In the genomic region with DNA sequence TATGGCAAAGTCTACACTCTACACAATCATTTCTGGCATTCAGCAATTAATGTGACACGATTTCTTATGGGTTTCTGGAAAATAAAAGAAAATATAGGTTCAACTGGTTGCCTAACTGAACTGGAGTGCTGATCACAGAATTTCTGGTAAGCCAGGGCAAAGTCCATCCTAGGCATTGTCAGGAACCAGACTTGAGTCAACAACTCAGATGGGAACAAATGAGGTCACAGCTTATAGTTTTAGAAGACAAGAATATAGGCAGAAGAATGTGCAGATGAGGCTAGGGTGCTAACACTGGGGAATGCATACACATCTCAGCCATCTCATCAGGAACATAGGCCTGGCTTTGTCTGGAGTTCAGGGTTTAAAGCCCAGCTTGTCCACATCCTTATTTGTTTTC, we compare ENCODE assay signal across 1 cellular context.
TF ChIP-seq lines count a peak whose summit lies in the region.

No MANE protein-coding gene starts in this region.

TF ChIP-seq in HepG2, 621 proteins besides CTCF, POLR2A, EP300 and RAD21 (continued from another document and continues in another):
- TF ChIP-seq PCBP1 (IDR thresholded peaks at IDR 0.05; ENCODE audit: borderline replicate concordance, low read depth, low read length) (no peak), ZNF451 (CRISPR knock-in tag; IDR thresholded peaks at IDR 0.05) (no peak), U2AF1 (optimal IDR thresholded peaks at IDR 0.05; ENCODE audit: low read depth, low read length) (no peak), MBD4 (IDR thresholded peaks at IDR 0.05; ENCODE audit: borderline replicate concordance, low read length) (no peak), ATF7-NPFF (CRISPR knock-in tag; IDR thresholded peaks at IDR 0.05; ENCODE audit: low read depth) (no peak), SKI (IDR thresholded peaks at IDR 0.05; ENCODE audit: partially characterized antibody) (peak; percentile 11), CREM (IDR thresholded peaks at IDR 0.05) (peak; percentile 34; the same call in 1 of the 2 replicates), CREM (CRISPR knock-in tag; IDR thresholded peaks at IDR 0.05) (no peak), ZNF138 (CRISPR knock-in tag; IDR thresholded peaks at IDR 0.05; ENCODE audit: low read depth) (no peak), PAF1 (CRISPR knock-in tag; IDR thresholded peaks at IDR 0.05) (no peak), ZNF263 (CRISPR knock-in tag; IDR thresholded peaks at IDR 0.05) (no peak), HMG20A (CRISPR knock-in tag; IDR thresholded peaks at IDR 0.05; ENCODE audit: borderline replicate concordance) (peak; percentile 77), MXI1 (IDR thresholded peaks at IDR 0.05; ENCODE audit: borderline replicate concordance, low read depth, low read length) (no peak), SOX13 (IDR thresholded peaks at IDR 0.05) (peak; percentile 70; the same call in 1 of the 2 replicates), SOX13 (CRISPR knock-in tag; conservative IDR thresholded peaks at IDR 0.05 in 1 of 2, IDR thresholded peaks at IDR 0.05 in 1 of 2) (peak in 1 of 2 experiments; percentile 93; a peak in 2 of 4 replicates), PITX1 (CRISPR knock-in tag; IDR thresholded peaks at IDR 0.05) (no peak; the same call in 1 of the 2 replicates), THAP11 (CRISPR knock-in tag; IDR thresholded peaks at IDR 0.05) (peak; percentile 37; the same call in 1 of the 2 replicates), SOX6 (IDR thresholded peaks at IDR 0.05) (no peak), SOX6 (CRISPR knock-in tag; IDR thresholded peaks at IDR 0.05) (peak; percentile 92), NFIC (IDR thresholded peaks at IDR 0.05; ENCODE audit: low read length) (no peak), REL (CRISPR knock-in tag; conservative IDR thresholded peaks at IDR 0.05) (no peak), TBX3 (IDR thresholded peaks at IDR 0.05; ENCODE audit: borderline replicate concordance) (no peak), HNRNPLL (IDR thresholded peaks at IDR 0.05; ENCODE audit: low read depth, low read length, poor library complexity, severe bottlenecking) (no peak), DNMT3B (CRISPR knock-in tag; conservative IDR thresholded peaks at IDR 0.05) (no peak), ZNF619 (CRISPR knock-in tag; IDR thresholded peaks at IDR 0.05) (no peak), MED1 (CRISPR knock-in tag; IDR thresholded peaks at IDR 0.05) (0 out of 2 replicates have a peak, but pooled peaks have one; percentile 29), ELF4 (CRISPR knock-in tag; IDR thresholded peaks at IDR 0.05; ENCODE audit: borderline replicate concordance) (no peak), CEBPG (CRISPR knock-in tag; IDR thresholded peaks at IDR 0.05) (0 out of 2 replicates have a peak, but pooled peaks have one; percentile 28), JUND (CRISPR knock-in tag; IDR thresholded peaks at IDR 0.05) (no peak), THYN1 (CRISPR knock-in tag; IDR thresholded peaks at IDR 0.05; ENCODE audit: borderline replicate concordance, low read depth) (no peak), ZNF24 (IDR thresholded peaks at IDR 0.05) (no peak), ZNF432 (CRISPR knock-in tag; IDR thresholded peaks at IDR 0.05; ENCODE audit: borderline replicate concordance) (no peak), ETV5 (CRISPR knock-in tag; IDR thresholded peaks at IDR 0.05; ENCODE audit: borderline replicate concordance) (no peak), ZIK1 (CRISPR knock-in tag; IDR thresholded peaks at IDR 0.05; ENCODE audit: borderline replicate concordance, low read depth) (no peak)
- TF ChIP-seq, protein P1, sequence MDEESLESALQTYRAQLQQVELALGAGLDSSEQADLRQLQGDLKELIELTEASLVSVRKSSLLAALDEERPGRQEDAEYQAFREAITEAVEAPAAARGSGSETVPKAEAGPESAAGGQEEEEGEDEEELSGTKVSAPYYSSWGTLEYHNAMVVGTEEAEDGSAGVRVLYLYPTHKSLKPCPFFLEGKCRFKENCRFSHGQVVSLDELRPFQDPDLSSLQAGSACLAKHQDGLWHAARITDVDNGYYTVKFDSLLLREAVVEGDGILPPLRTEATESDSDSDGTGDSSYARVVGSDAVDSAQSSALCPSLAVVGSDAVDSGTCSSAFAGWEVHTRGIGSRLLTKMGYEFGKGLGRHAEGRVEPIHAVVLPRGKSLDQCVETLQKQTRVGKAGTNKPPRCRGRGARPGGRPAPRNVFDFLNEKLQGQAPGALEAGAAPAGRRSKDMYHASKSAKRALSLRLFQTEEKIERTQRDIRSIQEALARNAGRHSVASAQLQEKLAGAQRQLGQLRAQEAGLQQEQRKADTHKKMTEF (CRISPR knock-in tag; IDR thresholded peaks at IDR 0.05) = peak; percentile 63; the same call in 1 of the 2 replicates
- TF ChIP-seq, protein P2, sequence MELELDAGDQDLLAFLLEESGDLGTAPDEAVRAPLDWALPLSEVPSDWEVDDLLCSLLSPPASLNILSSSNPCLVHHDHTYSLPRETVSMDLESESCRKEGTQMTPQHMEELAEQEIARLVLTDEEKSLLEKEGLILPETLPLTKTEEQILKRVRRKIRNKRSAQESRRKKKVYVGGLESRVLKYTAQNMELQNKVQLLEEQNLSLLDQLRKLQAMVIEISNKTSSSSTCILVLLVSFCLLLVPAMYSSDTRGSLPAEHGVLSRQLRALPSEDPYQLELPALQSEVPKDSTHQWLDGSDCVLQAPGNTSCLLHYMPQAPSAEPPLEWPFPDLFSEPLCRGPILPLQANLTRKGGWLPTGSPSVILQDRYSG (CRISPR knock-in tag; IDR thresholded peaks at IDR 0.05) = no peak
- TF ChIP-seq, protein P3, sequence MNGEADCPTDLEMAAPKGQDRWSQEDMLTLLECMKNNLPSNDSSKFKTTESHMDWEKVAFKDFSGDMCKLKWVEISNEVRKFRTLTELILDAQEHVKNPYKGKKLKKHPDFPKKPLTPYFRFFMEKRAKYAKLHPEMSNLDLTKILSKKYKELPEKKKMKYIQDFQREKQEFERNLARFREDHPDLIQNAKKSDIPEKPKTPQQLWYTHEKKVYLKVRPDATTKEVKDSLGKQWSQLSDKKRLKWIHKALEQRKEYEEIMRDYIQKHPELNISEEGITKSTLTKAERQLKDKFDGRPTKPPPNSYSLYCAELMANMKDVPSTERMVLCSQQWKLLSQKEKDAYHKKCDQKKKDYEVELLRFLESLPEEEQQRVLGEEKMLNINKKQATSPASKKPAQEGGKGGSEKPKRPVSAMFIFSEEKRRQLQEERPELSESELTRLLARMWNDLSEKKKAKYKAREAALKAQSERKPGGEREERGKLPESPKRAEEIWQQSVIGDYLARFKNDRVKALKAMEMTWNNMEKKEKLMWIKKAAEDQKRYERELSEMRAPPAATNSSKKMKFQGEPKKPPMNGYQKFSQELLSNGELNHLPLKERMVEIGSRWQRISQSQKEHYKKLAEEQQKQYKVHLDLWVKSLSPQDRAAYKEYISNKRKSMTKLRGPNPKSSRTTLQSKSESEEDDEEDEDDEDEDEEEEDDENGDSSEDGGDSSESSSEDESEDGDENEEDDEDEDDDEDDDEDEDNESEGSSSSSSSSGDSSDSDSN (CRISPR knock-in tag; IDR thresholded peaks at IDR 0.05) = no peak
- TF ChIP-seq, protein P4, sequence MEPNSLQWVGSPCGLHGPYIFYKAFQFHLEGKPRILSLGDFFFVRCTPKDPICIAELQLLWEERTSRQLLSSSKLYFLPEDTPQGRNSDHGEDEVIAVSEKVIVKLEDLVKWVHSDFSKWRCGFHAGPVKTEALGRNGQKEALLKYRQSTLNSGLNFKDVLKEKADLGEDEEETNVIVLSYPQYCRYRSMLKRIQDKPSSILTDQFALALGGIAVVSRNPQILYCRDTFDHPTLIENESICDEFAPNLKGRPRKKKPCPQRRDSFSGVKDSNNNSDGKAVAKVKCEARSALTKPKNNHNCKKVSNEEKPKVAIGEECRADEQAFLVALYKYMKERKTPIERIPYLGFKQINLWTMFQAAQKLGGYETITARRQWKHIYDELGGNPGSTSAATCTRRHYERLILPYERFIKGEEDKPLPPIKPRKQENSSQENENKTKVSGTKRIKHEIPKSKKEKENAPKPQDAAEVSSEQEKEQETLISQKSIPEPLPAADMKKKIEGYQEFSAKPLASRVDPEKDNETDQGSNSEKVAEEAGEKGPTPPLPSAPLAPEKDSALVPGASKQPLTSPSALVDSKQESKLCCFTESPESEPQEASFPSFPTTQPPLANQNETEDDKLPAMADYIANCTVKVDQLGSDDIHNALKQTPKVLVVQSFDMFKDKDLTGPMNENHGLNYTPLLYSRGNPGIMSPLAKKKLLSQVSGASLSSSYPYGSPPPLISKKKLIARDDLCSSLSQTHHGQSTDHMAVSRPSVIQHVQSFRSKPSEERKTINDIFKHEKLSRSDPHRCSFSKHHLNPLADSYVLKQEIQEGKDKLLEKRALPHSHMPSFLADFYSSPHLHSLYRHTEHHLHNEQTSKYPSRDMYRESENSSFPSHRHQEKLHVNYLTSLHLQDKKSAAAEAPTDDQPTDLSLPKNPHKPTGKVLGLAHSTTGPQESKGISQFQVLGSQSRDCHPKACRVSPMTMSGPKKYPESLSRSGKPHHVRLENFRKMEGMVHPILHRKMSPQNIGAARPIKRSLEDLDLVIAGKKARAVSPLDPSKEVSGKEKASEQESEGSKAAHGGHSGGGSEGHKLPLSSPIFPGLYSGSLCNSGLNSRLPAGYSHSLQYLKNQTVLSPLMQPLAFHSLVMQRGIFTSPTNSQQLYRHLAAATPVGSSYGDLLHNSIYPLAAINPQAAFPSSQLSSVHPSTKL (CRISPR knock-in tag; IDR thresholded peaks at IDR 0.05) = peak; percentile 89
- TF ChIP-seq, protein P5, sequence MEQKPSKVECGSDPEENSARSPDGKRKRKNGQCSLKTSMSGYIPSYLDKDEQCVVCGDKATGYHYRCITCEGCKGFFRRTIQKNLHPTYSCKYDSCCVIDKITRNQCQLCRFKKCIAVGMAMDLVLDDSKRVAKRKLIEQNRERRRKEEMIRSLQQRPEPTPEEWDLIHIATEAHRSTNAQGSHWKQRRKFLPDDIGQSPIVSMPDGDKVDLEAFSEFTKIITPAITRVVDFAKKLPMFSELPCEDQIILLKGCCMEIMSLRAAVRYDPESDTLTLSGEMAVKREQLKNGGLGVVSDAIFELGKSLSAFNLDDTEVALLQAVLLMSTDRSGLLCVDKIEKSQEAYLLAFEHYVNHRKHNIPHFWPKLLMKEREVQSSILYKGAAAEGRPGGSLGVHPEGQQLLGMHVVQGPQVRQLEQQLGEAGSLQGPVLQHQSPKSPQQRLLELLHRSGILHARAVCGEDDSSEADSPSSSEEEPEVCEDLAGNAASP (CRISPR knock-in tag; IDR thresholded peaks at IDR 0.05; ENCODE audit: borderline replicate concordance) = peak; percentile 96
- TF ChIP-seq, protein P6, sequence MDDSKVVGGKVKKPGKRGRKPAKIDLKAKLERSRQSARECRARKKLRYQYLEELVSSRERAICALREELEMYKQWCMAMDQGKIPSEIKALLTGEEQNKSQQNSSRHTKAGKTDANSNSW (CRISPR knock-in tag; IDR thresholded peaks at IDR 0.05; ENCODE audit: borderline replicate concordance) = no peak
- TF ChIP-seq, protein P7, sequence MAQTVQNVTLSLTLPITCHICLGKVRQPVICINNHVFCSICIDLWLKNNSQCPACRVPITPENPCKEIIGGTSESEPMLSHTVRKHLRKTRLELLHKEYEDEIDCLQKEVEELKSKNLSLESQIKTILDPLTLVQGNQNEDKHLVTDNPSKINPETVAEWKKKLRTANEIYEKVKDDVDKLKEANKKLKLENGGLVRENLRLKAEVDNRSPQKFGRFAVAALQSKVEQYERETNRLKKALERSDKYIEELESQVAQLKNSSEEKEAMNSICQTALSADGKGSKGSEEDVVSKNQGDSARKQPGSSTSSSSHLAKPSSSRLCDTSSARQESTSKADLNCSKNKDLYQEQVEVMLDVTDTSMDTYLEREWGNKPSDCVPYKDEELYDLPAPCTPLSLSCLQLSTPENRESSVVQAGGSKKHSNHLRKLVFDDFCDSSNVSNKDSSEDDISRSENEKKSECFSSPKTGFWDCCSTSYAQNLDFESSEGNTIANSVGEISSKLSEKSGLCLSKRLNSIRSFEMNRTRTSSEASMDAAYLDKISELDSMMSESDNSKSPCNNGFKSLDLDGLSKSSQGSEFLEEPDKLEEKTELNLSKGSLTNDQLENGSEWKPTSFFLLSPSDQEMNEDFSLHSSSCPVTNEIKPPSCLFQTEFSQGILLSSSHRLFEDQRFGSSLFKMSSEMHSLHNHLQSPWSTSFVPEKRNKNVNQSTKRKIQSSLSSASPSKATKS (CRISPR knock-in tag; IDR thresholded peaks at IDR 0.05) = no peak
- TF ChIP-seq, protein P8, sequence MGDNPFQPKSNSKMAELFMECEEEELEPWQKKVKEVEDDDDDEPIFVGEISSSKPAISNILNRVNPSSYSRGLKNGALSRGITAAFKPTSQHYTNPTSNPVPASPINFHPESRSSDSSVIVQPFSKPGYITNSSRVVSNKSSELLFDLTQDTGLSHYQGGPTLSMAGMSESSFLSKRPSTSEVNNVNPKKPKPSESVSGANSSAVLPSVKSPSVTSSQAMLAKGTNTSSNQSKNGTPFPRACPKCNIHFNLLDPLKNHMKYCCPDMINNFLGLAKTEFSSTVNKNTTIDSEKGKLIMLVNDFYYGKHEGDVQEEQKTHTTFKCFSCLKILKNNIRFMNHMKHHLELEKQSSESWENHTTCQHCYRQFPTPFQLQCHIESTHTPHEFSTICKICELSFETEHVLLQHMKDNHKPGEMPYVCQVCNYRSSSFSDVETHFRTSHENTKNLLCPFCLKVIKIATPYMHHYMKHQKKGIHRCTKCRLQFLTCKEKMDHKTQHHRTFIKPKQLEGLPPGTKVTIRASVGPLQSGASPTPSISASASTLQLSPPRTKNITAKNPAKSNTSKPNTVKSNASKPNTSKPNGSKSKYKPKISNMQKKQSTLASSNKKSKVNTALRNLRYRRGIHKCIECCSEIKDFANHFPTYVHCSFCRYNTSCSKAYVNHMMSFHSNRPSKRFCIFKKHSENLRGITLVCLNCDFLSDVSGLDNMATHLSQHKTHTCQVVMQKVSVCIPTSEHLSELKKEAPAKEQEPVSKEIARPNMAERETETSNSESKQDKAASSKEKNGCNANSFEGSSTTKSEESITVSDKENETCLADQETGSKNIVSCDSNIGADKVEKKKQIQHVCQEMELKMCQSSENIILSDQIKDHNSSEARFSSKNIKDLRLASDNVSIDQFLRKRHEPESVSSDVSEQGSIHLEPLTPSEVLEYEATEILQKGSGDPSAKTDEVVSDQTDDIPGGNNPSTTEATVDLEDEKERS (CRISPR knock-in tag; IDR thresholded peaks at IDR 0.05) = 0 out of 2 replicates have a peak, but pooled peaks have one; percentile 42
- TF ChIP-seq, protein P9, sequence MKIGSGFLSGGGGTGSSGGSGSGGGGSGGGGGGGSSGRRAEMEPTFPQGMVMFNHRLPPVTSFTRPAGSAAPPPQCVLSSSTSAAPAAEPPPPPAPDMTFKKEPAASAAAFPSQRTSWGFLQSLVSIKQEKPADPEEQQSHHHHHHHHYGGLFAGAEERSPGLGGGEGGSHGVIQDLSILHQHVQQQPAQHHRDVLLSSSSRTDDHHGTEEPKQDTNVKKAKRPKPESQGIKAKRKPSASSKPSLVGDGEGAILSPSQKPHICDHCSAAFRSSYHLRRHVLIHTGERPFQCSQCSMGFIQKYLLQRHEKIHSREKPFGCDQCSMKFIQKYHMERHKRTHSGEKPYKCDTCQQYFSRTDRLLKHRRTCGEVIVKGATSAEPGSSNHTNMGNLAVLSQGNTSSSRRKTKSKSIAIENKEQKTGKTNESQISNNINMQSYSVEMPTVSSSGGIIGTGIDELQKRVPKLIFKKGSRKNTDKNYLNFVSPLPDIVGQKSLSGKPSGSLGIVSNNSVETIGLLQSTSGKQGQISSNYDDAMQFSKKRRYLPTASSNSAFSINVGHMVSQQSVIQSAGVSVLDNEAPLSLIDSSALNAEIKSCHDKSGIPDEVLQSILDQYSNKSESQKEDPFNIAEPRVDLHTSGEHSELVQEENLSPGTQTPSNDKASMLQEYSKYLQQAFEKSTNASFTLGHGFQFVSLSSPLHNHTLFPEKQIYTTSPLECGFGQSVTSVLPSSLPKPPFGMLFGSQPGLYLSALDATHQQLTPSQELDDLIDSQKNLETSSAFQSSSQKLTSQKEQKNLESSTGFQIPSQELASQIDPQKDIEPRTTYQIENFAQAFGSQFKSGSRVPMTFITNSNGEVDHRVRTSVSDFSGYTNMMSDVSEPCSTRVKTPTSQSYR (CRISPR knock-in tag; IDR thresholded peaks at IDR 0.05; ENCODE audit: borderline replicate concordance) = no peak
